8 cellular contexts compared by ENCODE assay signal in genomic region chr6:18155273-18155863, GRCh38. TPM values are rescaled to one million over a fixed set of nuclear protein-coding genes. Genes with fewer than 3 reads are reported as not detected.
DNase-seq lines count a peak whose midpoint lies in the region; ATAC-seq and TF ChIP-seq lines count a peak whose summit lies in the region.

TSS of gene KDM1B (plus strand) at chr6:18155422. CDS start at chr6:18159896, 4,474 bp downstream.

- peak; percentile 99 for DNase-seq in GM12865 (ENCODE audit: low read depth)
- peak; percentile 98 for DNase-seq in NB4 (ENCODE audit: low read depth)
- peak; percentile 96 for DNase-seq in SKM-1 treated with dmso at 0.1 percent for 144 hours (lab: John Stamatoyannopoulos, UW; ENCODE audit: unreplicated experiment)
- DNase-seq in adrenal gland, result peak in 5 of 7 donors; percentile 98 to 99 (median 98)
- peak; percentile 98 for DNase-seq in left ventricle myocardium inferior
- DNase-seq in prostate gland (ENCODE audit: low spot score), result no peak
- peak in 1 of 2 donors; percentile 99 for DNase-seq in aorta

- H3K4me1 ChIP-seq in adrenal gland (replicated peaks in 1 of 2) (peaks cover 10 to 26% of the 10 kb centered on the region in 2 donors), left ventricle myocardium inferior (peaks cover 32% of the 10 kb centered on the region), prostate gland (replicated peaks) (no peaks in the 10 kb centered on the region), aorta (ENCODE audit: control insufficient read depth in 1 of 2, insufficient read depth in 2 of 2, low read length in 2 of 2) (no peaks in the 10 kb centered on the region)

- H3K9me3 ChIP-seq in adrenal gland (replicated peaks in 1 of 3), result no peaks in the 10 kb centered on the region
- H3K9me3 ChIP-seq in left ventricle myocardium inferior (replicated peaks), result no peaks in the 10 kb centered on the region
- H3K9me3 ChIP-seq in prostate gland, result no peaks in the 10 kb centered on the region
- H3K9me3 ChIP-seq in aorta (ENCODE audit: control insufficient read depth, low read length), result no peaks in the 10 kb centered on the region

- H3K36me3 ChIP-seq in adrenal gland (replicated peaks in 1 of 2) (peaks cover 0 to 7% of the 10 kb centered on the region in 2 donors), left ventricle myocardium inferior (peaks cover 6% of the 10 kb centered on the region), prostate gland (peaks cover 0 to 2% of the 10 kb centered on the region in 2 donors), aorta (ENCODE audit: control insufficient read depth in 1 of 2, insufficient read depth in 2 of 2, low read length in 1 of 2) (no peaks in the 10 kb centered on the region)

- 0 to 3% (median 0%) methylated on average over 20 to 66 of the region's 67 CpGs for WGBS in adrenal gland, 4 donors
- under 1% methylated on average over 58 of the region's 67 CpGs for WGBS in prostate gland
- 0 to 1% methylated on average over 54 to 67 of the region's 67 CpGs for WGBS in aorta, 2 donors

- TF ChIP-seq CTCF in GM12865 (IDR thresholded peaks at IDR 0.05; ENCODE audit: insufficient read depth, low read depth, low read length, missing control alignments) (no peak), NB4 (IDR thresholded peaks at IDR 0.05; ENCODE audit: low read depth, low read length) (no peak), adrenal gland (IDR thresholded peaks at IDR 0.05) (peak in 1 of 6 experiments; percentile 10), left ventricle myocardium inferior (IDR thresholded peaks at IDR 0.05; ENCODE audit: borderline replicate concordance) (no peak), prostate gland (IDR thresholded peaks at IDR 0.05) (peak in 1 of 4 experiments; percentile 26)

- H3K27ac ChIP-seq in adrenal gland (peak within 1 kb of the TSS; percentile 56 to 97 (median 80)), left ventricle myocardium inferior (replicated peaks) (peak within 1 kb of the TSS; percentile 91), prostate gland (peak within 1 kb of the TSS; percentile 82 to 84), aorta (ENCODE audit: low read depth in 1 of 2, low read length in 2 of 2) (peak within 1 kb of the TSS in 1 of 2 donors; percentile 34)

- peak; percentile 89 for ATAC-seq in HG02571 (IDR thresholded peaks at IDR 0.05; ENCODE audit: unreplicated experiment)
- ATAC-seq in aorta (ENCODE audit: low FRiP score), result peak; percentile 100

- H3K27me3 ChIP-seq in adrenal gland, result no peaks in the 10 kb centered on the region
- H3K27me3 ChIP-seq in left ventricle myocardium inferior (ENCODE audit: low read depth), result no peaks in the 10 kb centered on the region
- H3K27me3 ChIP-seq in prostate gland (replicated peaks; ENCODE audit: insufficient read depth), result no peaks in the 10 kb centered on the region
- no peaks in the 10 kb centered on the region for H3K27me3 ChIP-seq in aorta (ENCODE audit: control insufficient read depth in 1 of 2, insufficient read depth in 2 of 2, low read length in 1 of 2)

- intact Hi-C loops in adrenal gland (cut with DNase I), result loop anchor here (10.0 kb wide), 1 partner anchor 109 kb away; the partner anchor contains the start of gene DEK (in 2 of the 2)
- intact Hi-C loops in left ventricle myocardium inferior (cut with micrococcal nuclease), result no loop called here
- intact Hi-C loops in prostate gland (cut with DNase I), result loop anchor here (5.0 kb wide), 1 partner anchor 107 kb away; the partner anchor contains the start of gene DEK
- intact Hi-C loops in aorta (cut with DNase I), result loop anchor here in 1 of 2 donors (5.0 kb wide), 1 partner anchor 107 kb away; the partner anchor contains the start of gene DEK

- H3K4me3 ChIP-seq in GM12865 (ENCODE audit: low read depth, low read length), result peak within 1 kb of the TSS; percentile 90
- H3K4me3 ChIP-seq in NB4 (ENCODE audit: low read depth, low read length), result peak within 1 kb of the TSS; percentile 98
- H3K4me3 ChIP-seq in adrenal gland, result peak within 1 kb of the TSS; percentile 69 to 98 (median 90)
- peak within 1 kb of the TSS; percentile 91 for H3K4me3 ChIP-seq in left ventricle myocardium inferior
- peak within 1 kb of the TSS; percentile 86 to 90 for H3K4me3 ChIP-seq in prostate gland
- peak within 1 kb of the TSS; percentile 85 to 91 for H3K4me3 ChIP-seq in aorta (ENCODE audit: low read length in 2 of 2)

- TF ChIP-seq POLR2A in NB4 (IDR thresholded peaks at IDR 0.05; ENCODE audit: extremely low read depth, insufficient read length) (peak; percentile 51), adrenal gland (IDR thresholded peaks at IDR 0.05) (peak; percentile 73 to 80), prostate gland (IDR thresholded peaks at IDR 0.05) (peak; percentile 73)

RNA-seq across cellular contexts. Expression of gene KDM1B, which starts in this region (rescaled TPM):
- total RNA-seq in adrenal gland (10 to 100 TPM; 15.1 to 33.0 (median 18.4) TPM), left ventricle myocardium inferior (14.3 TPM), prostate gland (10 to 100 TPM; 11.0 to 31.8 TPM), aorta (10 to 100 TPM; 12.6 to 15.3 TPM)
- polyA plus RNA-seq in adrenal gland (10 to 100 TPM in 1 of 3 donors, 1 to 10 TPM in 2; 1.8 to 36.0 (median 3.1) TPM), aorta (1 to 10 TPM; 4.5 to 5.0 TPM)
